Comparison of ENCODE assay signal across 29 cellular contexts in the genomic region with DNA sequence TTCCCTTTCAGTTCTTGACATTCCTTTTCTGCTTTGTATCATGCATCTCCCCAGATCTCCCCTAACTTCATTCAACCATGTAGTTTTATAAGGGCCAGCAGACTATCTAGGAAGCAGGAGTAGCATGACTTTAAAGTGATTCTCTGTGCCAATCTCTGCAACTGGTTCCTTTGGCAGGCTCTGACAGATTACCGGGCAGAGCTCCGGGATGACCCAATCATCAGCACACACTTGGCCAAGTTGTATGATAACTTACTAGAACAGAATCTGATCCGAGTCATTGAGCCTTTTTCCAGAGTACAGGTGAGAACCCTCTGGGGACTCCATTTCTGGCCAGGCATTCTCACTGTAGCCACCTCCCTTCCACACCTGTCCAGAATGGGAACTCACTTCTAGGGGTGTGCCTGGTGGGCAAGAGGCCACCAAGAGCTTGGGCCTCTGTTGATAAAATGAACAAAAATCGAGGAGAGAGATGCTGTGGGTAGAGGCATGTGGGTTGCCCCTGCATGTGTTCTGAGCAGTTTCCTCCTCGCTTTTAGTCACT. TPM values are rescaled to one million over a fixed set of nuclear protein-coding genes. Genes with fewer than 3 reads are reported as not detected.
DNase-seq lines count a peak whose midpoint lies in the region; ATAC-seq, FAIRE-seq and TF ChIP-seq lines count a peak whose summit lies in the region.
"Had no signal": no experiment of that assay in that cellular context is flagged by ENCODE, and none has a peak within 500 bp of the region (broad histone marks: within the 10 kb centered on the region; RNA-seq: fewer than 3 reads in every experiment).

No MANE protein-coding gene starts in this region.

- H3K36me3 Mint-ChIP-seq in CD4-positive, CD25-positive, alpha-beta regulatory T cell: peaks cover 56% of the 10 kb centered on the region
- peaks cover 91% of the 10 kb centered on the region for H3K36me3 Mint-ChIP-seq in activated T-helper 17 cell treated with anti-CD3 and anti-CD28 coated beads, Interleukin-2, amount 50 U/mL, for 72 hours (ENCODE audit: low read depth)
- H3K36me3 Mint-ChIP-seq in chondrocyte (ENCODE audit: low read depth): peaks cover 51% of the 10 kb centered on the region
- H3K36me3 Mint-ChIP-seq in stimulated activated memory B cell treated with anti-CD40 and anti-IgM and Interleukin-4, amounts not matched to agents 10 μg/mL and 1 μg/mL and 100 μg/mL, for 72 hours: peaks cover 61% of the 10 kb centered on the region

- no peak overlapping the region for H3K4me2 ChIP-seq in A549
- H3K4me2 ChIP-seq: BLaER1 treated with 17β-estradiol and CSF1 and Interleukin-3, amounts not matched to agents 10 nM and 100 nM had no signal

- no peak for FAIRE-seq in A549 (lab: Jason Lieb, UNC)
- FAIRE-seq: G401.6, K562, RCC 7860 had no signal

- H3K4me1 Mint-ChIP-seq in CD4-positive, CD25-positive, alpha-beta regulatory T cell: peaks cover 0 to 20% (median 4%) of the 10 kb centered on the region in 4 donors
- peaks cover 5% of the 10 kb centered on the region for H3K4me1 Mint-ChIP-seq in activated T-helper 17 cell treated with anti-CD3 and anti-CD28 coated beads, Interleukin-2, amount 50 U/mL, for 72 hours
- peaks cover 9% of the 10 kb centered on the region for H3K4me1 Mint-ChIP-seq in chondrocyte (ENCODE audit: low read depth)
- peaks cover 8% of the 10 kb centered on the region for H3K4me1 Mint-ChIP-seq in stimulated activated memory B cell treated with anti-CD40 and anti-IgM and Interleukin-4, amounts not matched to agents 10 μg/mL and 1 μg/mL and 100 μg/mL, for 72 hours

- H3K9me3 Mint-ChIP-seq in CD4-positive, CD25-positive, alpha-beta regulatory T cell: no peaks in the 10 kb centered on the region
- no peaks in the 10 kb centered on the region for H3K9me3 Mint-ChIP-seq in activated T-helper 17 cell treated with anti-CD3 and anti-CD28 coated beads, Interleukin-2, amount 50 U/mL, for 72 hours
- no peaks in the 10 kb centered on the region for H3K9me3 Mint-ChIP-seq in chondrocyte (ENCODE audit: low read depth)
- H3K9me3 Mint-ChIP-seq in stimulated activated memory B cell treated with anti-CD40 and anti-IgM and Interleukin-4, amounts not matched to agents 10 μg/mL and 1 μg/mL and 100 μg/mL, for 72 hours: no peaks in the 10 kb centered on the region
- H3K9me3 Mint-ChIP-seq: activated CD4-positive, alpha-beta T cell treated with anti-CD3 and anti-CD28 coated beads, Interleukin-2, amount 10 ng/mL, durations not matched to agents 7 days and 5 days; central memory CD8-positive, alpha-beta T cell; dendritic cell treated with granulocyte-macrophage colony-stimulating factor and Interleukin-4, amounts not matched to agents 40 ng/mL and 50 ng/mL, for 4 days; naive B cell; T-helper 2 cell treated with Interferon-gamma antibody and Interleukin-4, amounts not matched to agents 5 μg/mL and 100 μg/mL, for 36 hours had no signal

- no peak for TF ChIP-seq EP300 in A549 (IDR thresholded peaks at IDR 0.05)

- H3K27me3 ChIP-seq in CD4-positive, CD25-positive, alpha-beta regulatory T cell (ENCODE audit: control insufficient read depth, insufficient read depth, low read length): no peaks in the 10 kb centered on the region
- H3K27me3 ChIP-seq: adrenal gland; BLaER1 treated with 17β-estradiol and CSF1 and Interleukin-3, amounts not matched to agents 10 nM and 100 nM; body of pancreas; testis had no signal

- H3K9me3 ChIP-seq in A549: no peaks in the 10 kb centered on the region
- no peaks in the 10 kb centered on the region for H3K9me3 ChIP-seq in CD4-positive, CD25-positive, alpha-beta regulatory T cell (ENCODE audit: control insufficient read depth in 2 of 2, low read length in 2 of 2)
- H3K9me3 ChIP-seq: adrenal gland; BLaER1 treated with 17β-estradiol and CSF1 and Interleukin-3, amounts not matched to agents 10 nM and 100 nM; body of pancreas; prostate gland; testis had no signal

- H3K4me1 ChIP-seq in A549: no peaks in the 10 kb centered on the region
- no peaks in the 10 kb centered on the region for H3K4me1 ChIP-seq in CD4-positive, CD25-positive, alpha-beta regulatory T cell (ENCODE audit: control insufficient read depth, insufficient read depth, low read length, poor library complexity, severe bottlenecking)
- H3K4me1 ChIP-seq: prostate gland had no signal

- TF ChIP-seq POLR2A in A549 (IDR thresholded peaks at IDR 0.05; ENCODE audit: low read length): no peak

- H3K27ac Mint-ChIP-seq in CD4-positive, CD25-positive, alpha-beta regulatory T cell: peak overlapping the region in 2 of 3 donors; percentile 30 to 51
- peak overlapping the region; percentile 9 for H3K27ac Mint-ChIP-seq in activated T-helper 17 cell treated with anti-CD3 and anti-CD28 coated beads, Interleukin-2, amount 50 U/mL, for 72 hours
- H3K27ac Mint-ChIP-seq in chondrocyte (ENCODE audit: unreplicated experiment): no peak overlapping the region
- H3K27ac Mint-ChIP-seq in stimulated activated memory B cell treated with anti-CD40 and anti-IgM and Interleukin-4, amounts not matched to agents 10 μg/mL and 1 μg/mL and 100 μg/mL, for 72 hours: no peak overlapping the region
- H3K27ac Mint-ChIP-seq: activated CD4-positive, alpha-beta T cell treated with anti-CD3 and anti-CD28 coated beads, Interleukin-2, amount 10 ng/mL, durations not matched to agents 7 days and 5 days; dendritic cell treated with granulocyte-macrophage colony-stimulating factor and Interleukin-4, amounts not matched to agents 40 ng/mL and 50 ng/mL, for 4 days; T-helper 2 cell treated with Interferon-gamma antibody and Interleukin-4, amounts not matched to agents 5 μg/mL and 100 μg/mL, for 36 hours had no signal

- H3K4me3 ChIP-seq in A549: no peak overlapping the region
- H3K4me3 ChIP-seq in CD4-positive, CD25-positive, alpha-beta regulatory T cell (ENCODE audit: low read depth, low read length): no peak overlapping the region
- H3K4me3 ChIP-seq: adrenal gland; BLaER1 treated with 17β-estradiol and CSF1 and Interleukin-3, amounts not matched to agents 10 nM and 100 nM; body of pancreas; K562; prostate gland; testis had no signal

- peak overlapping the region in 1 of 4 donors; percentile 47 for H3K4me3 Mint-ChIP-seq in CD4-positive, CD25-positive, alpha-beta regulatory T cell
- no peak overlapping the region for H3K4me3 Mint-ChIP-seq in activated T-helper 17 cell treated with anti-CD3 and anti-CD28 coated beads, Interleukin-2, amount 50 U/mL, for 72 hours
- H3K4me3 Mint-ChIP-seq in chondrocyte (ENCODE audit: unreplicated experiment): no peak overlapping the region
- no peak overlapping the region for H3K4me3 Mint-ChIP-seq in stimulated activated memory B cell treated with anti-CD40 and anti-IgM and Interleukin-4, amounts not matched to agents 10 μg/mL and 1 μg/mL and 100 μg/mL, for 72 hours
- H3K4me3 Mint-ChIP-seq: activated CD4-positive, alpha-beta T cell treated with anti-CD3 and anti-CD28 coated beads, Interleukin-2, amount 10 ng/mL, durations not matched to agents 7 days and 5 days; central memory CD8-positive, alpha-beta T cell; dendritic cell treated with granulocyte-macrophage colony-stimulating factor and Interleukin-4, amounts not matched to agents 40 ng/mL and 50 ng/mL, for 4 days; naive B cell; T-helper 2 cell treated with Interferon-gamma antibody and Interleukin-4, amounts not matched to agents 5 μg/mL and 100 μg/mL, for 36 hours had no signal

- no peak for TF ChIP-seq CTCF in A549 (IDR thresholded peaks at IDR 0.05)
- TF ChIP-seq CTCF in chondrocyte (IDR thresholded peaks at IDR 0.05): no peak

- TF ChIP-seq RAD21 in A549 (conservative IDR thresholded peaks at IDR 0.05 in 1 of 2, IDR thresholded peaks at IDR 0.05 in 1 of 2): no peak

- POLR2A ChIA-PET in A549 (lab: Yijun Ruan, JAX): no interaction called here

- CTCF ChIA-PET in A549 (lab: Yijun Ruan, JAX): interaction anchor here (0.8 to 23.7 kb wide), 4 partner anchors 12 to 244 kb away, joined by 3 to 298 read pairs (median 3); partner anchors contain the start of gene PSMD11

- peaks cover 77% of the 10 kb centered on the region for H3K36me3 ChIP-seq in CD4-positive, CD25-positive, alpha-beta regulatory T cell (ENCODE audit: control insufficient read depth, insufficient read depth, low read length)

- 78% methylated on average over 5 of the region's 5 CpGs for WGBS in A549 (ENCODE audit: missing lambda C conversion rate)

- H3K27me3 Mint-ChIP-seq in CD4-positive, CD25-positive, alpha-beta regulatory T cell: no peaks in the 10 kb centered on the region
- H3K27me3 Mint-ChIP-seq in activated T-helper 17 cell treated with anti-CD3 and anti-CD28 coated beads, Interleukin-2, amount 50 U/mL, for 72 hours: no peaks in the 10 kb centered on the region
- H3K27me3 Mint-ChIP-seq in chondrocyte (ENCODE audit: low read depth): no peaks in the 10 kb centered on the region
- H3K27me3 Mint-ChIP-seq in stimulated activated memory B cell treated with anti-CD40 and anti-IgM and Interleukin-4, amounts not matched to agents 10 μg/mL and 1 μg/mL and 100 μg/mL, for 72 hours: no peaks in the 10 kb centered on the region
- H3K27me3 Mint-ChIP-seq: activated CD4-positive, alpha-beta T cell treated with anti-CD3 and anti-CD28 coated beads, Interleukin-2, amount 10 ng/mL, durations not matched to agents 7 days and 5 days; central memory CD8-positive, alpha-beta T cell; dendritic cell treated with granulocyte-macrophage colony-stimulating factor and Interleukin-4, amounts not matched to agents 40 ng/mL and 50 ng/mL, for 4 days; naive B cell had no signal

- no peak for DNase-seq in A549 (ENCODE audit: low read depth in 1 of 2, low spot score in 1 of 2)
- DNase-seq in CD4-positive, CD25-positive, alpha-beta regulatory T cell: no peak
- peak; percentile 57 for DNase-seq in mesenteric fat pad (ENCODE audit: low spot score)
- DNase-seq in chondrocyte (ENCODE audit: low spot score): no peak
- DNase-seq in hepatic stellate cell (ENCODE audit: low spot score): no peak
- DNase-seq: activated CD4-positive, alpha-beta T cell treated with anti-CD3 and anti-CD28 coated beads, Interleukin-2, amount 10 ng/mL, durations not matched to agents 7 days and 5 days; activated effector memory CD4-positive, alpha-beta T cell treated with Interleukin-2 at 50 U/mL for 16 hours; body of pancreas; head of caudate nucleus; islet precursor cell; midbrain; naive B cell; NCI-H1048; NCI-H1694; SIG-M5; stimulated activated naive CD4-positive, alpha-beta T cell treated with Interleukin-2 at 50 U/mL for 16 hours; testis had no signal

- no peak overlapping the region for H3K27ac ChIP-seq in A549
- H3K27ac ChIP-seq in CD4-positive, CD25-positive, alpha-beta regulatory T cell (ENCODE audit: insufficient read depth, low read length, poor library complexity, severe bottlenecking): no peak overlapping the region
- H3K27ac ChIP-seq: adrenal gland; BLaER1 treated with 17β-estradiol and CSF1 and Interleukin-3, amounts not matched to agents 10 nM and 100 nM; body of pancreas; prostate gland; testis had no signal

- ATAC-seq in A549 (no peak), GM18868 (IDR thresholded peaks at IDR 0.05; ENCODE audit: unreplicated experiment) (no peak)
- no peak for ATAC-seq in CD4-positive, CD25-positive, alpha-beta regulatory T cell (ENCODE audit: low read depth in 2 of 2)
- no peak for ATAC-seq in activated T-helper 17 cell treated with anti-CD3 and anti-CD28 coated beads, Interleukin-2, amount 50 U/mL, for 72 hours (replicated peaks)
- ATAC-seq in stimulated activated memory B cell treated with anti-CD40 and anti-IgM and Interleukin-4, amounts not matched to agents 10 μg/mL and 1 μg/mL and 100 μg/mL, for 72 hours: no peak
- ATAC-seq: body of pancreas, K562 had no signal

RNA-seq across cellular contexts. Expression of gene CDK5R1, which starts 7.6 kb away (rescaled TPM):
- 0.93 and 1.1 TPM in 2 replicates for polyA plus RNA-seq in A549 (2011; rRNA removed)
- 1.2 and 1.8 TPM in 2 replicates for polyA plus RNA-seq in A549 (2012; cell fraction: cytosol; rRNA removed)
- 2.8 and 3.2 TPM in 2 replicates for polyA plus RNA-seq in A549 (2012; cell fraction: nucleus; rRNA removed)
- polyA plus RNA-seq in A549 (2017; fragmentation: RNase III; extraction: RNeasy Plus Mini Kit Qiagen cat#74134 plus additional on column Dnase treatment): 2.4 to 3.0 TPM (median 2.8 TPM) in 3 replicates
- 0.62 and 0.88 TPM in 2 replicates for polyA minus RNA-seq in A549 (2011; rRNA and poly(A)+ RNA removed)
- 6.3 TPM for total RNA-seq in CD4-positive, CD25-positive, alpha-beta regulatory T cell
- polyA plus RNA-seq in CD4-positive, CD25-positive, alpha-beta regulatory T cell: 1 to 10 TPM; 3.5 to 8.9 (median 5.0) TPM
- total RNA-seq in activated T-helper 17 cell treated with anti-CD3 and anti-CD28 coated beads, Interleukin-2, amount 50 U/mL, for 72 hours: 10 to 100 TPM in 1 of 2 donors, 1 to 10 TPM in 1; 3.6 to 13.0 TPM
- total RNA-seq in mesenteric fat pad: 1.8 TPM
- 1.8 to 2.3 TPM (median 2.1 TPM) in 3 replicates for total RNA-seq in chondrocyte

RNA-seq across cellular contexts. Expression of gene PSMD11, which starts 34.8 kb away (rescaled TPM):
- polyA plus RNA-seq in A549 (2011; rRNA removed): 228 and 235 TPM in 2 replicates
- polyA plus RNA-seq in A549 (2012; cell fraction: cytosol; rRNA removed): 127 and 157 TPM in 2 replicates
- polyA plus RNA-seq in A549 (2012; cell fraction: nucleus; rRNA removed): 74.8 and 102 TPM in 2 replicates
- polyA plus RNA-seq in A549 (2017; fragmentation: RNase III; extraction: RNeasy Plus Mini Kit Qiagen cat#74134 plus additional on column Dnase treatment): 186 to 195 TPM (median 194 TPM) in 3 replicates
- polyA minus RNA-seq in A549 (2011; rRNA and poly(A)+ RNA removed): 234 and 271 TPM in 2 replicates
- total RNA-seq in CD4-positive, CD25-positive, alpha-beta regulatory T cell: 92.4 TPM
- 100 to 1,000 TPM; 125 to 156 (median 142) TPM for polyA plus RNA-seq in CD4-positive, CD25-positive, alpha-beta regulatory T cell
- total RNA-seq in activated T-helper 17 cell treated with anti-CD3 and anti-CD28 coated beads, Interleukin-2, amount 50 U/mL, for 72 hours: 100 to 1,000 TPM; 108 to 161 TPM
- 104 TPM for total RNA-seq in mesenteric fat pad
- total RNA-seq in chondrocyte: 80.7 to 105 TPM (median 85.9 TPM) in 3 replicates

Comparison
In these comparisons a context has a peak if more than half of its experiments do, and no peak if none do; other contexts are left out.
1. H3K27ac Mint-ChIP-seq: peak in CD4-positive, CD25-positive, alpha-beta regulatory T cell (2 of 3) and activated T-helper 17 cell treated with anti-CD3 and anti-CD28 coated beads, Interleukin-2, amount 50 U/mL, for 72 hours (single experiment); none in chondrocyte (single experiment) and stimulated activated memory B cell treated with anti-CD40 and anti-IgM and Interleukin-4, amounts not matched to agents 10 μg/mL and 1 μg/mL and 100 μg/mL, for 72 hours (single experiment).